Comparison of ENCODE assay signal across 1 cellular context in the genomic region with DNA sequence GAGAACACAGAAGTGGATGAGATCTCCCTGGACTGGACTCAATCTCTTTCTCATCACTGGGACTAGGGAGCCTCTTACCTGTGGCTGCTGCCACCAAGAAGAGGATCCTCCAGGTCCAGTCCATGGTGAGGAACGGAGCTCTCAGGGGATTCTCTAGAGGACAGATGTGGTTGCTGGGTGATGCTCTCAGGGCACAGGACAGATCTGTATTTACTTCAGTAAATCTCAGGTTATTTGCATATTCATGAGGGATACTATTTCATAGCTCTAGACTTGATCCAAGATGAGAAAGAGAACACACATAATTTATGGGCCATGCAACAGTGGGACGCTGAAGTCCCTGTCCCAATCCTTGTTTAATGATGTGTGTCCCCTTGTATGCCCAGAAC.
TF ChIP-seq lines count a peak whose summit lies in the region.

No MANE protein-coding gene starts in this region.

TF ChIP-seq in SK-N-SH, 30 proteins besides CTCF, POLR2A, EP300 and RAD21 (continued from another document):
- TF ChIP-seq MAX (IDR thresholded peaks at IDR 0.05; ENCODE audit: low read depth) (no peak), FOXJ3 (CRISPR knock-in tag; IDR thresholded peaks at IDR 0.05) (no peak), ELF1 (IDR thresholded peaks at IDR 0.05) (no peak), MEF2A (IDR thresholded peaks at IDR 0.05; ENCODE audit: borderline replicate concordance, low read depth) (no peak), TAF1 (IDR thresholded peaks at IDR 0.05; ENCODE audit: borderline replicate concordance, low read depth, low read length) (no peak), GABPA (IDR thresholded peaks at IDR 0.05; ENCODE audit: low read depth) (no peak), TCF12 (IDR thresholded peaks at IDR 0.05) (no peak), RFX5 (IDR thresholded peaks at IDR 0.05; ENCODE audit: low read length) (no peak), NFIC (IDR thresholded peaks at IDR 0.05; ENCODE audit: borderline replicate concordance) (no peak), NRF1 (IDR thresholded peaks at IDR 0.05; ENCODE audit: low read depth, low read length) (no peak), RCOR1 (IDR thresholded peaks at IDR 0.05; ENCODE audit: low read length) (no peak), SMC3 (IDR thresholded peaks at IDR 0.05; ENCODE audit: low read depth, low read length) (no peak)
- TF ChIP-seq, protein P1, sequence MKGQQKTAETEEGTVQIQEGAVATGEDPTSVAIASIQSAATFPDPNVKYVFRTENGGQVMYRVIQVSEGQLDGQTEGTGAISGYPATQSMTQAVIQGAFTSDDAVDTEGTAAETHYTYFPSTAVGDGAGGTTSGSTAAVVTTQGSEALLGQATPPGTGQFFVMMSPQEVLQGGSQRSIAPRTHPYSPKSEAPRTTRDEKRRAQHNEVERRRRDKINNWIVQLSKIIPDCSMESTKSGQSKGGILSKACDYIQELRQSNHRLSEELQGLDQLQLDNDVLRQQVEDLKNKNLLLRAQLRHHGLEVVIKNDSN (IDR thresholded peaks at IDR 0.05; ENCODE audit: borderline replicate concordance, low read depth) = no peak
- TF ChIP-seq, protein P2, sequence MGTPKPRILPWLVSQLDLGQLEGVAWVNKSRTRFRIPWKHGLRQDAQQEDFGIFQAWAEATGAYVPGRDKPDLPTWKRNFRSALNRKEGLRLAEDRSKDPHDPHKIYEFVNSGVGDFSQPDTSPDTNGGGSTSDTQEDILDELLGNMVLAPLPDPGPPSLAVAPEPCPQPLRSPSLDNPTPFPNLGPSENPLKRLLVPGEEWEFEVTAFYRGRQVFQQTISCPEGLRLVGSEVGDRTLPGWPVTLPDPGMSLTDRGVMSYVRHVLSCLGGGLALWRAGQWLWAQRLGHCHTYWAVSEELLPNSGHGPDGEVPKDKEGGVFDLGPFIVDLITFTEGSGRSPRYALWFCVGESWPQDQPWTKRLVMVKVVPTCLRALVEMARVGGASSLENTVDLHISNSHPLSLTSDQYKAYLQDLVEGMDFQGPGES (IDR thresholded peaks at IDR 0.05; ENCODE audit: low read depth, low read length) = no peak
